In genomic region chr1:173354937-173355280, GRCh38 we compare ENCODE assay signal across 30 cellular contexts.
DNase-seq lines count a peak whose midpoint lies in the region; ATAC-seq, FAIRE-seq and TF ChIP-seq lines count a peak whose summit lies in the region.
"Had no signal": no experiment of that assay in that cellular context is flagged by ENCODE, and none has a peak within 500 bp of the region (broad histone marks: within the 10 kb centered on the region; RNA-seq: fewer than 3 reads in every experiment).

No MANE protein-coding gene starts in this region.

- ATAC-seq in K562 (peak; percentile 60), HG02610 (IDR thresholded peaks at IDR 0.05; ENCODE audit: unreplicated experiment) (no peak)
- ATAC-seq: foreskin keratinocyte, right lobe of liver had no signal

- H3K4me3 Mint-ChIP-seq in HFFc6 = peak overlapping the region; percentile 62
- H3K4me3 Mint-ChIP-seq: activated CD4-positive, alpha-beta T cell treated with anti-CD3 and anti-CD28 coated beads, Interleukin-2, amount 10 ng/mL, durations not matched to agents 7 days and 5 days; activated T-cell treated with anti-CD3 and anti-CD28 coated beads, Interleukin-2, amount 50 U/mL, for 24 hours; endodermal cell had no signal

- intact Hi-C loops in K562 (cut with micrococcal nuclease) = no loop called here
- intact Hi-C loops in testis (cut with DNase I; ENCODE audit: low total_unique reads) = no loop called here

- H3K36me3 ChIP-seq in K562 (ENCODE audit: control insufficient read depth, insufficient read depth, low read length) (no peaks in the 10 kb centered on the region), testis (ENCODE audit: low read depth, missing control alignments) (no peaks in the 10 kb centered on the region)
- H3K36me3 ChIP-seq: heart left ventricle, prostate gland, right lobe of liver, stomach, tibial nerve had no signal

- H2AFZ ChIP-seq in K562 (ENCODE audit: low read depth, low read length) = no peak overlapping the region

- in situ Hi-C loops in K562 (cut with MboI) (no loop called here), GM13977 (cut with MboI; ENCODE audit: low pct_unique_long_range_greater_than_20kb, low sequenced_read_pairs, unreplicated experiment) (loop anchor here (10.0 kb wide), 1 partner anchor 50 kb away; no protein-coding TSS in a partner anchor)

- no peaks in the 10 kb centered on the region for H3K79me2 ChIP-seq in K562 (ENCODE audit: control insufficient read depth, insufficient read depth, low read length)

- H4K20me1 ChIP-seq in K562 (replicated peaks; ENCODE audit: control insufficient read depth, insufficient read depth, low read length) = no peaks in the 10 kb centered on the region
- H4K20me1 ChIP-seq: BLaER1 treated with 17β-estradiol and CSF1 and Interleukin-3, amounts not matched to agents 10 nM and 100 nM had no signal

- DNase-seq in HFFc6 (no peak), NCI-H226 (peak; percentile 8), K562 (ENCODE audit: extremely low read depth in 1 of 4, low spot score in 3 of 4) (no peak), urothelium cell line (ENCODE audit: low spot score) (peak; percentile 14), testis (no peak), GM13977 (ENCODE audit: low spot score) (no peak)
- DNase-seq: activated CD4-positive, alpha-beta T cell treated with anti-CD3 and anti-CD28 coated beads, Interleukin-2, amount 10 ng/mL, durations not matched to agents 7 days and 5 days; activated gamma-delta T cell treated with Interleukin-2 at 50 U/mL for 16 hours; activated T-cell treated with anti-CD3 and anti-CD28 coated beads, Interleukin-2, amount 50 U/mL, for 24 hours; central memory CD4-positive, alpha-beta T cell; DMS153; endodermal cell; foreskin keratinocyte; heart left ventricle; Kasumi-1; kidney; midbrain; naive B cell; NCI-H146; NCI-H2107; NCI-H446; NCI-H748 treated with DMSO at 0.1 percent for 48 hours; right lobe of liver; stimulated activated CD8-positive, alpha-beta memory T cell treated with anti-CD3 and anti-CD28 coated beads, Interleukin-4, amount 100 ng/mL, for 48 hours; stomach; T1000 had no signal

- CTCF ChIA-PET in K562 (lab: Yijun Ruan, JAX; ENCODE audit: low intra/inter-chr PET ratio) = no interaction called here

- no peak overlapping the region for H3K27ac ChIP-seq in K562 (ENCODE audit: extremely low read depth, low read depth, low read length)
- H3K27ac ChIP-seq in testis = no peak overlapping the region
- H3K27ac ChIP-seq: BLaER1 treated with 17β-estradiol and CSF1 and Interleukin-3, amounts not matched to agents 10 nM and 100 nM; foreskin keratinocyte; prostate gland; right lobe of liver; stomach; tibial nerve had no signal

- H3K4me3 ChIP-seq in K562 (no peak overlapping the region), testis (no peak overlapping the region)
- H3K4me3 ChIP-seq: BLaER1 treated with 17β-estradiol and CSF1 and Interleukin-3, amounts not matched to agents 10 nM and 100 nM; heart left ventricle; prostate gland; right lobe of liver; stomach; tibial nerve had no signal

- BruUV-seq in K562 (replicated peaks; lab: Mats Ljungman, UMichigan) = no TSS peak

- H3K9me3 ChIP-seq in K562 (replicated peaks; ENCODE audit: control insufficient read depth, insufficient read depth, low read depth, low read length) (peaks cover 7% of the 10 kb centered on the region; the same call in 1 of the 2 replicates), testis (no peaks in the 10 kb centered on the region)
- H3K9me3 ChIP-seq: prostate gland, right lobe of liver had no signal

- POLR2A ChIA-PET in K562 (lab: Yijun Ruan, JAX) = no interaction called here

- WGBS in K562 (ENCODE audit: insufficient coverage, low coverage, missing lambda C conversion rate) = 12% methylated on average over 3 of the region's 3 CpGs
- WGBS in testis, 2 donors = 86 to 87% methylated on average over 3 of the region's 3 CpGs

- peak overlapping the region; percentile 47; the same call in 1 of the 2 replicates for H3K4me2 ChIP-seq in K562 (ENCODE audit: insufficient read depth, low read length)
- H3K4me2 ChIP-seq: BLaER1 treated with 17β-estradiol and CSF1 and Interleukin-3, amounts not matched to agents 10 nM and 100 nM had no signal

- no peak for TF ChIP-seq POLR2A in K562 (conservative IDR thresholded peaks at IDR 0.05)
- no peak for TF ChIP-seq POLR2A in testis (IDR thresholded peaks at IDR 0.05)

- TF ChIP-seq CTCF in HFFc6 (IDR thresholded peaks at IDR 0.05) (no peak), K562 (IDR thresholded peaks at IDR 0.05 in 2 of 3, conservative IDR thresholded peaks at IDR 0.05 in 1 of 3; ENCODE audit: insufficient read depth in 2 of 3, low read depth in 1 of 3, low read length in 3 of 3) (no peak; a peak in 1 of 6 replicates), testis (IDR thresholded peaks at IDR 0.05) (no peak), GM13977 (IDR thresholded peaks at IDR 0.05; ENCODE audit: extremely low read depth, insufficient read depth, missing control alignments) (no peak)

- H3K27me3 Mint-ChIP-seq in HFFc6 (ENCODE audit: insufficient read depth) = no peaks in the 10 kb centered on the region
- H3K27me3 Mint-ChIP-seq: activated CD4-positive, alpha-beta T cell treated with anti-CD3 and anti-CD28 coated beads, Interleukin-2, amount 10 ng/mL, durations not matched to agents 7 days and 5 days; activated T-cell treated with anti-CD3 and anti-CD28 coated beads, Interleukin-2, amount 50 U/mL, for 24 hours; naive B cell had no signal

- TF ChIP-seq EP300 in K562 (IDR thresholded peaks at IDR 0.05; ENCODE audit: low read length) = no peak

- TF ChIP-seq RAD21 in K562 (CRISPR knock-in tag; conservative IDR thresholded peaks at IDR 0.05 in 1 of 2, IDR thresholded peaks at IDR 0.05 in 1 of 2) = no peak

- peaks cover 35% of the 10 kb centered on the region for H3K36me3 Mint-ChIP-seq in HFFc6 (ENCODE audit: low read depth)

- H3K9ac ChIP-seq in K562 (ENCODE audit: insufficient read depth in 1 of 2, low read depth in 2 of 2, low read length in 2 of 2) = no peak overlapping the region
- H3K9ac ChIP-seq: BLaER1 treated with 17β-estradiol and CSF1 and Interleukin-3, amounts not matched to agents 10 nM and 100 nM had no signal

- peaks cover 23% of the 10 kb centered on the region for H3K4me1 Mint-ChIP-seq in HFFc6 (ENCODE audit: low read depth)
- H3K4me1 Mint-ChIP-seq: endodermal cell had no signal

- peaks cover 12% of the 10 kb centered on the region for H3K9me3 Mint-ChIP-seq in HFFc6

- H3K9me1 ChIP-seq in K562 (ENCODE audit: control insufficient read depth, insufficient read depth, low read length) = no peaks in the 10 kb centered on the region

- no peaks in the 10 kb centered on the region for H3K27me3 ChIP-seq in K562 (ENCODE audit: control insufficient read depth in 2 of 2, insufficient read depth in 2 of 2, low read length in 2 of 2)
- no peaks in the 10 kb centered on the region for H3K27me3 ChIP-seq in testis
- H3K27me3 ChIP-seq: BLaER1 treated with 17β-estradiol and CSF1 and Interleukin-3, amounts not matched to agents 10 nM and 100 nM; heart left ventricle; right lobe of liver; stomach; tibial nerve had no signal

- no peak for FAIRE-seq in K562 (lab: Jason Lieb, UNC)
- FAIRE-seq in urothelium cell line (lab: Jason Lieb, UNC) = no peak

- peaks cover 0 to 18% of the 10 kb centered on the region in 2 experiments; a peak in 3 of 5 replicates for H3K4me1 ChIP-seq in K562 (replicated peaks in 1 of 2; ENCODE audit: control insufficient read depth in 2 of 2, insufficient read depth in 2 of 2, low read length in 2 of 2)
- no peaks in the 10 kb centered on the region for H3K4me1 ChIP-seq in testis
- H3K4me1 ChIP-seq: heart left ventricle, prostate gland, right lobe of liver, stomach, tibial nerve had no signal

- peak overlapping the region; percentile 60; the same call in 1 of the 2 replicates for H3K27ac Mint-ChIP-seq in HFFc6
- H3K27ac Mint-ChIP-seq: activated CD4-positive, alpha-beta T cell treated with anti-CD3 and anti-CD28 coated beads, Interleukin-2, amount 10 ng/mL, durations not matched to agents 7 days and 5 days; activated T-cell treated with anti-CD3 and anti-CD28 coated beads, Interleukin-2, amount 50 U/mL, for 24 hours; endodermal cell had no signal

TF ChIP-seq in K562, 482 proteins besides CTCF, POLR2A, EP300 and RAD21 (continues in another document):
- TF ChIP-seq MAFG (tag; conservative IDR thresholded peaks at IDR 0.05) (no peak), TFAM (CRISPR knock-in tag; conservative IDR thresholded peaks at IDR 0.05) (no peak), TCF7 (IDR thresholded peaks at IDR 0.05; ENCODE audit: borderline replicate concordance) (no peak), YY1 (IDR thresholded peaks at IDR 0.05; ENCODE audit: borderline replicate concordance in 1 of 3, control insufficient read depth in 1 of 3, extremely low read depth in 1 of 3, insufficient read depth in 3 of 3, insufficient read length in 1 of 3, insufficient replicate concordance in 2 of 3, low read depth in 1 of 3, low read length in 2 of 3) (no peak), SRSF3 (IDR thresholded peaks at IDR 0.05; ENCODE audit: insufficient read depth, low read length) (no peak), ZBTB26 (CRISPR knock-in tag; IDR thresholded peaks at IDR 0.05) (no peak), ARHGAP35 (IDR thresholded peaks at IDR 0.05; ENCODE audit: partially characterized antibody) (no peak), LEF1 (IDR thresholded peaks at IDR 0.05) (no peak), MEIS2 (IDR thresholded peaks at IDR 0.05; ENCODE audit: partially characterized antibody) (peak; percentile 16)

Comparison
In these comparisons a context has a peak if more than half of its experiments do, and no peak if none do; other contexts are left out.
1. DNase-seq: peak in NCI-H226 (single experiment) and urothelium cell line (single experiment); none in HFFc6 (single experiment), K562 (0 of 4), testis (single experiment) and GM13977 (single experiment).